7 cellular contexts compared by ENCODE assay signal in genomic region chr4:174318829-174319764, GRCh38. TPM values are rescaled to one million over a fixed set of nuclear protein-coding genes. Genes with fewer than 3 reads are reported as not detected.
A peak's percentile ranks its signal among the peaks of the same experiment; 100 is the strongest.
DNase-seq lines count a peak whose midpoint lies in the region; ATAC-seq and TF ChIP-seq lines count a peak whose summit lies in the region.

No MANE protein-coding gene starts in this region.

- TF ChIP-seq CTCF in H9 (conservative IDR thresholded peaks at IDR 0.05), result peak; percentile 87

- H3K56ac ChIP-seq in H9 (ENCODE audit: insufficient read length, low read depth, low read length), result no peak overlapping the region

- H3K4me1 Mint-ChIP-seq in H9, result peaks cover 6 to 8% of the 10 kb centered on the region in 2 experiments

- no peaks in the 10 kb centered on the region for H3K9me3 ChIP-seq in H9 (ENCODE audit: control insufficient read depth, low read depth, low read length)

- H3K18ac ChIP-seq in H9 (ENCODE audit: insufficient read length, low read depth, low read length), result no peak overlapping the region

- no peaks in the 10 kb centered on the region for H3K79me2 ChIP-seq in H9 (ENCODE audit: insufficient read depth, low read length)

- no peak overlapping the region for H3T11ph ChIP-seq in H9 (ENCODE audit: low read length)

- H2AFZ ChIP-seq in H9 (ENCODE audit: low read length), result no peak overlapping the region

- no peak overlapping the region for H3K14ac ChIP-seq in H9 (ENCODE audit: insufficient read depth, low read length)

- peaks cover 0 to 7% (median 6%) of the 10 kb centered on the region in 3 experiments; a peak in 3 of 7 replicates for H3K36me3 Mint-ChIP-seq in H9 (ENCODE audit: insufficient read depth in 1 of 3, low read depth in 3 of 3)

- no peaks in the 10 kb centered on the region for H3K4me1 ChIP-seq in H9 (ENCODE audit: insufficient read depth, low read length)

- no peak overlapping the region for H3K4me3 Mint-ChIP-seq in H9

- no peak for ATAC-seq in GM18519 (IDR thresholded peaks at IDR 0.05; ENCODE audit: low FRiP score, unreplicated experiment)

- no peak overlapping the region for H3K23ac ChIP-seq in H9 (ENCODE audit: insufficient read length, low read depth, low read length)

- WGBS in H9 (ENCODE audit: extremely low coverage, insufficient read length, low lambda C conversion rate), result no CpG with 5 or more reads among the region's 8 CpGs

- no peak overlapping the region for H2BK12ac ChIP-seq in H9 (ENCODE audit: insufficient read length, low read depth, low read length)

- no peaks in the 10 kb centered on the region for H3K27me3 ChIP-seq in H9 (ENCODE audit: insufficient read depth, low read length)

- no peaks in the 10 kb centered on the region for H3K23me2 ChIP-seq in H9 (ENCODE audit: insufficient read length, low read depth, low read length, poor library complexity, severe bottlenecking)

- H3K4ac ChIP-seq in H9 (ENCODE audit: low read depth, low read length), result no peak overlapping the region

- no peaks in the 10 kb centered on the region for H4K20me1 ChIP-seq in H9 (ENCODE audit: control insufficient read depth, insufficient read depth, insufficient read length)

- no peak overlapping the region for H3K9ac ChIP-seq in H9 (ENCODE audit: extremely low read depth, insufficient read length, low read length)

- no peaks in the 10 kb centered on the region for H3K27me3 Mint-ChIP-seq in H9 (ENCODE audit: low read depth)

- no peak overlapping the region for H2AK5ac ChIP-seq in H9 (ENCODE audit: insufficient read length, low read length)

- H2BK5ac ChIP-seq in H9 (ENCODE audit: insufficient read length, low read length), result no peak overlapping the region

- H4K5ac ChIP-seq in H9 (ENCODE audit: insufficient read length, low read depth, low read length), result no peak overlapping the region

- no peak overlapping the region for H2BK120ac ChIP-seq in H9 (ENCODE audit: low read depth, low read length, poor library complexity, severe bottlenecking)

- no peak overlapping the region for H2BK20ac ChIP-seq in H9 (ENCODE audit: low read depth, low read length, poor library complexity, severe bottlenecking)

- H3K9me3 Mint-ChIP-seq in H9, result no peaks in the 10 kb centered on the region

- DNase-seq in EH (ENCODE audit: low read depth) (peak; percentile 36), H9 (no peak), RPMI7951 (ENCODE audit: low read depth) (peak; percentile 22), foreskin melanocyte (peak; percentile 1), smooth muscle cell of the brain vasculature (ENCODE audit: low read depth, low spot score) (peak; percentile 7)
- no peak for DNase-seq in activated CD4-positive, alpha-beta T cell treated with anti-CD3 and anti-CD28 coated beads for 4 hours

- no peak overlapping the region for H3K27ac ChIP-seq in H9 (ENCODE audit: insufficient read length, low read depth, low read length)

- H4K8ac ChIP-seq in H9 (replicated peaks; ENCODE audit: insufficient read length, low read depth, low read length), result no peak overlapping the region

- no peak overlapping the region for H2BK15ac ChIP-seq in H9 (ENCODE audit: low read depth, low read length)

- H3K27ac Mint-ChIP-seq in H9, result no peak overlapping the region

- H3K79me1 ChIP-seq in H9 (ENCODE audit: insufficient read depth, low read depth, low read length, poor library complexity, severe bottlenecking), result no peaks in the 10 kb centered on the region

- no peak overlapping the region for H4K91ac ChIP-seq in H9 (ENCODE audit: insufficient read length, low read depth, low read length)

- no peak overlapping the region for H3K4me2 ChIP-seq in H9 (ENCODE audit: insufficient read depth, insufficient read length, low read length)

RNA-seq across cellular contexts. Expression of gene CEP44, which starts 35.4 kb away (rescaled TPM):
- 15.3 and 16.5 TPM in 2 replicates for total RNA-seq in H9 (2021)
- 18.5 and 21.1 TPM in 2 replicates for total RNA-seq in RPMI7951 (2014; rRNA removed; shearing (Covaris generic))

RNA-seq across cellular contexts. Expression of gene FBXO8, which starts 35.6 kb away (rescaled TPM):
- total RNA-seq in H9 (2021), result 8.9 and 9.0 TPM in 2 replicates
- total RNA-seq in RPMI7951 (2014; rRNA removed; shearing (Covaris generic)), result 28.9 and 40.1 TPM in 2 replicates

Comparison
In these comparisons a context has a peak if more than half of its experiments do, and no peak if none do; other contexts are left out.
1. DNase-seq: peak in EH (single experiment), RPMI7951 (single experiment), foreskin melanocyte (single experiment) and smooth muscle cell of the brain vasculature (single experiment); none in H9 (single experiment) and activated CD4-positive, alpha-beta T cell treated with anti-CD3 and anti-CD28 coated beads for 4 hours (0 of 2).